1 cellular context compared by ENCODE assay signal in genomic region chr19:34713262-34713637, GRCh38.
TF ChIP-seq lines count a peak whose summit lies in the region.

No MANE protein-coding gene starts in this region.

TF ChIP-seq in HCT116, 20 proteins besides CTCF, POLR2A, EP300 and RAD21 (continued from another document):
- TF ChIP-seq CBX3 (IDR thresholded peaks at IDR 0.05; ENCODE audit: low read depth), result no peak
- no peak for TF ChIP-seq ATF3 (IDR thresholded peaks at IDR 0.05)
- no peak for TF ChIP-seq ZNF274 (IDR thresholded peaks at IDR 0.05; ENCODE audit: low read depth, low read length)
- TF ChIP-seq FOSL1 (IDR thresholded peaks at IDR 0.05; ENCODE audit: low read depth), result no peak
- TF ChIP-seq ZBTB33 (IDR thresholded peaks at IDR 0.05; ENCODE audit: extremely low read depth, insufficient replicate concordance, low read length), result no peak
- no peak for TF ChIP-seq EGR1 (IDR thresholded peaks at IDR 0.05; ENCODE audit: low read depth)
